1 cellular context compared by ENCODE assay signal in the genomic region with DNA sequence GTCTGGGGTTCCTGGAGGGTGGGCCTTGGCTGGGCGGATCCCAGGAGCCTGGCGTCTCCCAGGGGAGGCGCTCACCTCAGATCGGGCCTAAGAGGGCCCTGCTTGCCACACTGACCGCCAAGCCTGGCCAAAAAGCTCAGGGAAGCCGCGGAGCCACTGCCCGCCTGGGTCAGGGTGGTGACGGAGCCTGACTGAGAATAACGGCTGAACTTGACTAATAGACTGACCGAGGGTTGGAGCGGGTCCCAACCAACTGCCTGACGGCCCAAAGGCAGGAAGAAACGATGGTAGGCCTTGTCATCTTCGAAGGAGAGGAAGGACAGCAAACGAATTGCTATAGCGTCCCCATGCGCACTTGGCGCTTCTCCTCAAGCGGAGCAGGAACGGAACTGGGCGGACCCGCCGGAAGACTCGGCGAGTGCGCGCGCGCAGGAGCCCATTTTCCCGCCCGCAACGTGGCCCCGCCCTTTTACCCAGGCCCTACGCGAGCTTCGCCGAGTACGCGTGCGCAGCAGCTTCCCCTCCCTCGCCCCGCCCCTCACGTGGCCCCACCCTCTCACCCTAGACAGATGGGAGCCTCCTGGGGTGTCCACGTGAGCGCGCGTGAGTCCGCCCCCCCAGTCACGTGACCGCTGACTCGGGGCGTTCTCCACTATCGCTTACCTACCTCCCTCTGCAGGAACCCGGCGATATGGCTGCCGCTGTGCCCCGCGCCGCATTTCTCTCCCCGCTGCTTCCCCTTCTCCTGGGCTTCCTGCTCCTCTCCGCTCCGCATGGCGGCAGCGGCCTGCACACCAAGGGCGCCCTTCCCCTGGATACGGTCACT.
TF ChIP-seq lines count a peak whose summit lies in the region.

A gene (plus strand): TSS at position 652 of the 826 bp plus-strand sequence. CDS start 40 bp downstream, at position 692.
A gene (minus strand): TSS at position 391 of the 826 bp plus-strand sequence. CDS start 7,895 bp downstream, outside the sequence.

TF ChIP-seq in K562, 482 proteins besides CTCF, POLR2A, EP300 and RAD21 (continued from another document and continues in another):
- TF ChIP-seq, protein P1, sequence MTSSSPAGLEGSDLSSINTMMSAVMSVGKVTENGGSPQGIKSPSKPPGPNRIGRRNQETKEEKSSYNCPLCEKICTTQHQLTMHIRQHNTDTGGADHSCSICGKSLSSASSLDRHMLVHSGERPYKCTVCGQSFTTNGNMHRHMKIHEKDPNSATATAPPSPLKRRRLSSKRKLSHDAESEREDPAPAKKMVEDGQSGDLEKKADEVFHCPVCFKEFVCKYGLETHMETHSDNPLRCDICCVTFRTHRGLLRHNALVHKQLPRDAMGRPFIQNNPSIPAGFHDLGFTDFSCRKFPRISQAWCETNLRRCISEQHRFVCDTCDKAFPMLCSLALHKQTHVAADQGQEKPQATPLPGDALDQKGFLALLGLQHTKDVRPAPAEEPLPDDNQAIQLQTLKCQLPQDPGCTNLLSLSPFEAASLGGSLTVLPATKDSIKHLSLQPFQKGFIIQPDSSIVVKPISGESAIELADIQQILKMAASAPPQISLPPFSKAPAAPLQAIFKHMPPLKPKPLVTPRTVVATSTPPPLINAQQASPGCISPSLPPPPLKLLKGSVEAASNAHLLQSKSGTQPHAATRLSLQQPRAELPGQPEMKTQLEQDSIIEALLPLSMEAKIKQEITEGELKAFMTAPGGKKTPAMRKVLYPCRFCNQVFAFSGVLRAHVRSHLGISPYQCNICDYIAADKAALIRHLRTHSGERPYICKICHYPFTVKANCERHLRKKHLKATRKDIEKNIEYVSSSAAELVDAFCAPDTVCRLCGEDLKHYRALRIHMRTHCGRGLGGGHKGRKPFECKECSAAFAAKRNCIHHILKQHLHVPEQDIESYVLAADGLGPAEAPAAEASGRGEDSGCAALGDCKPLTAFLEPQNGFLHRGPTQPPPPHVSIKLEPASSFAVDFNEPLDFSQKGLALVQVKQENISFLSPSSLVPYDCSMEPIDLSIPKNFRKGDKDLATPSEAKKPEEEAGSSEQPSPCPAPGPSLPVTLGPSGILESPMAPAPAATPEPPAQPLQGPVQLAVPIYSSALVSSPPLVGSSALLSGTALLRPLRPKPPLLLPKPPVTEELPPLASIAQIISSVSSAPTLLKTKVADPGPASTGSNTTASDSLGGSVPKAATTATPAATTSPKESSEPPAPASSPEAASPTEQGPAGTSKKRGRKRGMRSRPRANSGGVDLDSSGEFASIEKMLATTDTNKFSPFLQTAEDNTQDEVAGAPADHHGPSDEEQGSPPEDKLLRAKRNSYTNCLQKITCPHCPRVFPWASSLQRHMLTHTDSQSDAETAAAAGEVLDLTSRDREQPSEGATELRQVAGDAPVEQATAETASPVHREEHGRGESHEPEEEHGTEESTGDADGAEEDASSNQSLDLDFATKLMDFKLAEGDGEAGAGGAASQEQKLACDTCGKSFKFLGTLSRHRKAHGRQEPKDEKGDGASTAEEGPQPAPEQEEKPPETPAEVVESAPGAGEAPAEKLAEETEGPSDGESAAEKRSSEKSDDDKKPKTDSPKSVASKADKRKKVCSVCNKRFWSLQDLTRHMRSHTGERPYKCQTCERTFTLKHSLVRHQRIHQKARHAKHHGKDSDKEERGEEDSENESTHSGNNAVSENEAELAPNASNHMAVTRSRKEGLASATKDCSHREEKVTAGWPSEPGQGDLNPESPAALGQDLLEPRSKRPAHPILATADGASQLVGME (CRISPR knock-in tag; IDR thresholded peaks at IDR 0.05), result 0 out of 2 replicates have a peak, but pooled peaks have one; percentile 39
- TF ChIP-seq, protein P2, sequence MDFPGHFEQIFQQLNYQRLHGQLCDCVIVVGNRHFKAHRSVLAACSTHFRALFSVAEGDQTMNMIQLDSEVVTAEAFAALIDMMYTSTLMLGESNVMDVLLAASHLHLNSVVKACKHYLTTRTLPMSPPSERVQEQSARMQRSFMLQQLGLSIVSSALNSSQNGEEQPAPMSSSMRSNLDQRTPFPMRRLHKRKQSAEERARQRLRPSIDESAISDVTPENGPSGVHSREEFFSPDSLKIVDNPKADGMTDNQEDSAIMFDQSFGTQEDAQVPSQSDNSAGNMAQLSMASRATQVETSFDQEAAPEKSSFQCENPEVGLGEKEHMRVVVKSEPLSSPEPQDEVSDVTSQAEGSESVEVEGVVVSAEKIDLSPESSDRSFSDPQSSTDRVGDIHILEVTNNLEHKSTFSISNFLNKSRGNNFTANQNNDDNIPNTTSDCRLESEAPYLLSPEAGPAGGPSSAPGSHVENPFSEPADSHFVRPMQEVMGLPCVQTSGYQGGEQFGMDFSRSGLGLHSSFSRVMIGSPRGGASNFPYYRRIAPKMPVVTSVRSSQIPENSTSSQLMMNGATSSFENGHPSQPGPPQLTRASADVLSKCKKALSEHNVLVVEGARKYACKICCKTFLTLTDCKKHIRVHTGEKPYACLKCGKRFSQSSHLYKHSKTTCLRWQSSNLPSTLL (IDR thresholded peaks at IDR 0.05), result peak; percentile 91
- no peak for TF ChIP-seq ZNF561 (CRISPR knock-in tag; conservative IDR thresholded peaks at IDR 0.05)
- TF ChIP-seq NFE2L1 (tag; IDR thresholded peaks at IDR 0.05; ENCODE audit: borderline replicate concordance, low read depth), result no peak
- no peak for TF ChIP-seq PTBP1 (IDR thresholded peaks at IDR 0.05; ENCODE audit: low read depth, low read length)
- TF ChIP-seq ZNF717 (CRISPR knock-in tag; IDR thresholded peaks at IDR 0.05), result no peak
- no peak for TF ChIP-seq ZNF197 (CRISPR knock-in tag; IDR thresholded peaks at IDR 0.05; ENCODE audit: low read depth)
- no peak; the same call in 1 of the 2 replicates for TF ChIP-seq ZNF263 (CRISPR knock-in tag; IDR thresholded peaks at IDR 0.05; ENCODE audit: borderline replicate concordance)
- TF ChIP-seq ZEB2 (IDR thresholded peaks at IDR 0.05), result peak; percentile 27; the same call in 1 of the 2 replicates
- no peak for TF ChIP-seq ZNF780A (CRISPR knock-in tag; IDR thresholded peaks at IDR 0.05)
- TF ChIP-seq EHMT2 (IDR thresholded peaks at IDR 0.05), result peak; percentile 39; the same call in 1 of the 2 replicates
- no peak for TF ChIP-seq CHD4 (IDR thresholded peaks at IDR 0.05; ENCODE audit: insufficient read depth, insufficient replicate concordance, low read depth, low read length, poor library complexity, severe bottlenecking)
- TF ChIP-seq, protein P3, sequence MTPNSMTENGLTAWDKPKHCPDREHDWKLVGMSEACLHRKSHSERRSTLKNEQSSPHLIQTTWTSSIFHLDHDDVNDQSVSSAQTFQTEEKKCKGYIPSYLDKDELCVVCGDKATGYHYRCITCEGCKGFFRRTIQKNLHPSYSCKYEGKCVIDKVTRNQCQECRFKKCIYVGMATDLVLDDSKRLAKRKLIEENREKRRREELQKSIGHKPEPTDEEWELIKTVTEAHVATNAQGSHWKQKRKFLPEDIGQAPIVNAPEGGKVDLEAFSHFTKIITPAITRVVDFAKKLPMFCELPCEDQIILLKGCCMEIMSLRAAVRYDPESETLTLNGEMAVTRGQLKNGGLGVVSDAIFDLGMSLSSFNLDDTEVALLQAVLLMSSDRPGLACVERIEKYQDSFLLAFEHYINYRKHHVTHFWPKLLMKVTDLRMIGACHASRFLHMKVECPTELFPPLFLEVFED (CRISPR knock-in tag; conservative IDR thresholded peaks at IDR 0.05), result no peak
- TF ChIP-seq HLTF (IDR thresholded peaks at IDR 0.05), result peak; percentile 84
- TF ChIP-seq YY1 (IDR thresholded peaks at IDR 0.05; ENCODE audit: borderline replicate concordance in 1 of 3, control insufficient read depth in 1 of 3, extremely low read depth in 1 of 3, insufficient read depth in 3 of 3, insufficient read length in 1 of 3, insufficient replicate concordance in 2 of 3, low read depth in 1 of 3, low read length in 2 of 3), result peak; percentile 44 to 84 (median 76)
- TF ChIP-seq, protein P4, sequence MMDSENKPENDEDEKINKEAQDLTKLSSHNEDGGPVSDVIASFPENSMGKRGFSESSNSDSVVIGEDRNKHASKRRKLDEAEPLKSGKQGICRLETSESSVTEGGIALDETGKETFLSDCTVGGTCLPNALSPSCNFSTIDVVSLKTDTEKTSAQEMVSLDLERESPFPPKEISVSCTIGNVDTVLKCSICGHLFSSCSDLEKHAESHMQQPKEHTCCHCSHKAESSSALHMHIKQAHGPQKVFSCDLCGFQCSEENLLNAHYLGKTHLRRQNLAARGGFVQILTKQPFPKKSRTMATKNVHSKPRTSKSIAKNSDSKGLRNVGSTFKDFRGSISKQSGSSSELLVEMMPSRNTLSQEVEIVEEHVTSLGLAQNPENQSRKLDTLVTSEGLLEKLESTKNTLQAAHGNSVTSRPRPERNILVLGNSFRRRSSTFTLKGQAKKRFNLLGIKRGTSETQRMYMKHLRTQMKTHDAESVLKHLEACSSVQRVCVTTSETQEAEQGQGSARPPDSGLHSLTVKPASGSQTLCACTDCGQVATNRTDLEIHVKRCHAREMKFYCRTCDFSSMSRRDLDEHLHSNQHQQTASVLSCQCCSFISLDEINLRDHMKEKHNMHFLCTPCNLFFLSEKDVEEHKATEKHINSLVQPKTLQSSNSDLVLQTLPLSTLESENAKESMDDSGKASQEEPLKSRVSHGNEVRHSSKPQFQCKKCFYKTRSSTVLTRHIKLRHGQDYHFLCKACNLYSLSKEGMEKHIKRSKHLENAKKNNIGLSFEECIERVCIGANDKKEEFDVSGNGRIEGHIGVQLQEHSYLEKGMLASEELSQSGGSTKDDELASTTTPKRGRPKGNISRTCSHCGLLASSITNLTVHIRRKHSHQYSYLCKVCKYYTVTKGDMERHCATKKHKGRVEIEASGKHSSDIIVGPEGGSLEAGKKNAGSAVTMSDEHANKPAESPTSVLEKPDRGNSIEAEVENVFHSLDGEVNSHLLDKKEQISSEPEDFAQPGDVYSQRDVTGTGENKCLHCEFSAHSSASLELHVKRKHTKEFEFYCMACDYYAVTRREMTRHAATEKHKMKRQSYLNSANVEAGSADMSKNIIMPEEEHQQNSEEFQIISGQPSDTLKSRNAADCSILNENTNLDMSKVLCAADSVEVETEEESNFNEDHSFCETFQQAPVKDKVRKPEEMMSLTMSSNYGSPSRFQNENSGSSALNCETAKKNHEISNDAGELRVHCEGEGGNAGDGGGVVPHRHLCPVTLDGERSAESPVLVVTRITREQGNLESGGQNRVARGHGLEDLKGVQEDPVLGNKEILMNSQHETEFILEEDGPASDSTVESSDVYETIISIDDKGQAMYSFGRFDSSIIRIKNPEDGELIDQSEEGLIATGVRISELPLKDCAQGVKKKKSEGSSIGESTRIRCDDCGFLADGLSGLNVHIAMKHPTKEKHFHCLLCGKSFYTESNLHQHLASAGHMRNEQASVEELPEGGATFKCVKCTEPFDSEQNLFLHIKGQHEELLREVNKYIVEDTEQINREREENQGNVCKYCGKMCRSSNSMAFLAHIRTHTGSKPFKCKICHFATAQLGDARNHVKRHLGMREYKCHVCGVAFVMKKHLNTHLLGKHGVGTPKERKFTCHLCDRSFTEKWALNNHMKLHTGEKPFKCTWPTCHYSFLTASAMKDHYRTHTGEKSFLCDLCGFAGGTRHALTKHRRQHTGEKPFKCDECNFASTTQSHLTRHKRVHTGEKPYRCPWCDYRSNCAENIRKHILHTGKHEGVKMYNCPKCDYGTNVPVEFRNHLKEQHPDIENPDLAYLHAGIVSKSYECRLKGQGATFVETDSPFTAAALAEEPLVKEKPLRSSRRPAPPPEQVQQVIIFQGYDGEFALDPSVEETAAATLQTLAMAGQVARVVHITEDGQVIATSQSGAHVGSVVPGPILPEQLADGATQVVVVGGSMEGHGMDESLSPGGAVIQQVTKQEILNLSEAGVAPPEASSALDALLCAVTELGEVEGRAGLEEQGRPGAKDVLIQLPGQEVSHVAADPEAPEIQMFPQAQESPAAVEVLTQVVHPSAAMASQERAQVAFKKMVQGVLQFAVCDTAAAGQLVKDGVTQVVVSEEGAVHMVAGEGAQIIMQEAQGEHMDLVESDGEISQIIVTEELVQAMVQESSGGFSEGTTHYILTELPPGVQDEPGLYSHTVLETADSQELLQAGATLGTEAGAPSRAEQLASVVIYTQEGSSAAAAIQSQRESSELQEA (IDR thresholded peaks at IDR 0.05; ENCODE audit: low read depth), result no peak
- peak; percentile 91 for TF ChIP-seq TAF9B (IDR thresholded peaks at IDR 0.05; ENCODE audit: partially characterized antibody)
- TF ChIP-seq, protein P5, sequence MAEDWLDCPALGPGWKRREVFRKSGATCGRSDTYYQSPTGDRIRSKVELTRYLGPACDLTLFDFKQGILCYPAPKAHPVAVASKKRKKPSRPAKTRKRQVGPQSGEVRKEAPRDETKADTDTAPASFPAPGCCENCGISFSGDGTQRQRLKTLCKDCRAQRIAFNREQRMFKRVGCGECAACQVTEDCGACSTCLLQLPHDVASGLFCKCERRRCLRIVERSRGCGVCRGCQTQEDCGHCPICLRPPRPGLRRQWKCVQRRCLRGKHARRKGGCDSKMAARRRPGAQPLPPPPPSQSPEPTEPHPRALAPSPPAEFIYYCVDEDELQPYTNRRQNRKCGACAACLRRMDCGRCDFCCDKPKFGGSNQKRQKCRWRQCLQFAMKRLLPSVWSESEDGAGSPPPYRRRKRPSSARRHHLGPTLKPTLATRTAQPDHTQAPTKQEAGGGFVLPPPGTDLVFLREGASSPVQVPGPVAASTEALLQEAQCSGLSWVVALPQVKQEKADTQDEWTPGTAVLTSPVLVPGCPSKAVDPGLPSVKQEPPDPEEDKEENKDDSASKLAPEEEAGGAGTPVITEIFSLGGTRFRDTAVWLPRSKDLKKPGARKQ (CRISPR knock-in tag; IDR thresholded peaks at IDR 0.05), result no peak
- no peak for TF ChIP-seq ZBED1 (IDR thresholded peaks at IDR 0.05)
- peak; percentile 86 to 97 for TF ChIP-seq MAZ (CRISPR knock-in tag; conservative IDR thresholded peaks at IDR 0.05 in 1 of 2, IDR thresholded peaks at IDR 0.05 in 1 of 2)
- TF ChIP-seq ZNF316 (IDR thresholded peaks at IDR 0.05), result no peak
- TF ChIP-seq, protein P6, sequence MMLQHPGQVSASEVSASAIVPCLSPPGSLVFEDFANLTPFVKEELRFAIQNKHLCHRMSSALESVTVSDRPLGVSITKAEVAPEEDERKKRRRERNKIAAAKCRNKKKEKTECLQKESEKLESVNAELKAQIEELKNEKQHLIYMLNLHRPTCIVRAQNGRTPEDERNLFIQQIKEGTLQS (IDR thresholded peaks at IDR 0.05), result peak; percentile 39; the same call in 1 of the 2 replicates
- TF ChIP-seq, protein P6 (CRISPR knock-in tag; conservative IDR thresholded peaks at IDR 0.05), result no peak
- TF ChIP-seq SMAD2 (IDR thresholded peaks at IDR 0.05; ENCODE audit: low read depth, low read length), result no peak
- no peak for TF ChIP-seq HNRNPH1 (optimal IDR thresholded peaks at IDR 0.05; ENCODE audit: low read depth, low read length)
- peak; percentile 79; the same call in 1 of the 2 replicates for TF ChIP-seq KLF6 (CRISPR knock-in tag; IDR thresholded peaks at IDR 0.05; ENCODE audit: borderline replicate concordance)
- TF ChIP-seq ESRRB (CRISPR knock-in tag; IDR thresholded peaks at IDR 0.05; ENCODE audit: borderline replicate concordance), result no peak
- peak; percentile 15; the same call in 1 of the 2 replicates for TF ChIP-seq SMARCA5 (IDR thresholded peaks at IDR 0.05)
- no peak for TF ChIP-seq CREBBP (IDR thresholded peaks at IDR 0.05; ENCODE audit: low read depth, low read length)
- TF ChIP-seq NCOA4 (IDR thresholded peaks at IDR 0.05; ENCODE audit: partially characterized antibody), result no peak
- 0 out of 2 replicates have a peak, but pooled peaks have one; percentile 28 for TF ChIP-seq SMARCA4 (IDR thresholded peaks at IDR 0.05)
- peak; percentile 77 for TF ChIP-seq CREM (IDR thresholded peaks at IDR 0.05; ENCODE audit: low read depth)
- TF ChIP-seq SRF (CRISPR knock-in tag; IDR thresholded peaks at IDR 0.05), result peak in 1 of 2 experiments; percentile 55; a peak in 2 of 4 replicates
- no peak for TF ChIP-seq PRMT5 (CRISPR knock-in tag; IDR thresholded peaks at IDR 0.05)
- TF ChIP-seq ZC3H8 (IDR thresholded peaks at IDR 0.05), result no peak; the same call in 1 of the 2 replicates
- TF ChIP-seq MTF1 (CRISPR knock-in tag; IDR thresholded peaks at IDR 0.05; ENCODE audit: borderline replicate concordance), result no peak
- TF ChIP-seq RBM17 (IDR thresholded peaks at IDR 0.05; ENCODE audit: borderline replicate concordance, low read depth, low read length), result no peak
